In genomic region chr6:2565499-2565898, GRCh38 we compare ENCODE assay signal across 22 cellular contexts.
DNase-seq lines count a peak whose midpoint lies in the region; ATAC-seq, FAIRE-seq and TF ChIP-seq lines count a peak whose summit lies in the region.
"Had no signal": no experiment of that assay in that cellular context is flagged by ENCODE, and none has a peak within 500 bp of the region (broad histone marks: within the 10 kb centered on the region; RNA-seq: fewer than 3 reads in every experiment).

No MANE protein-coding gene starts in this region.

- TF ChIP-seq POLR2A in GM12891 (IDR thresholded peaks at IDR 0.05; ENCODE audit: low read depth, low read length): no peak

- BruUV-seq in PC-3 (replicated peaks; lab: Mats Ljungman, UMichigan): no TSS peak

- H3K36me3 ChIP-seq in PC-3 (ENCODE audit: low read depth, low read length) (no peaks in the 10 kb centered on the region), hepatocyte (replicated peaks; ENCODE audit: insufficient read depth, low read depth) (no peaks in the 10 kb centered on the region)
- H3K36me3 ChIP-seq: BLaER1 had no signal

- no peaks in the 10 kb centered on the region for H3F3A ChIP-seq in PC-3 (ENCODE audit: low read length, unreplicated experiment)

- H3K9me2 ChIP-seq in PC-3 (replicated peaks; ENCODE audit: low read length): no peaks in the 10 kb centered on the region
- H3K9me2 ChIP-seq in hepatocyte (replicated peaks; ENCODE audit: insufficient read depth): no peaks in the 10 kb centered on the region

- H3K4me1 Mint-ChIP-seq in T-helper 2 cell treated with Interferon-gamma antibody and Interleukin-4, amounts not matched to agents 5 μg/mL and 100 μg/mL, for 36 hours (ENCODE audit: low read depth): peaks cover 13% of the 10 kb centered on the region

- no peaks in the 10 kb centered on the region for H4K20me1 ChIP-seq in PC-3 (ENCODE audit: low read length)
- no peaks in the 10 kb centered on the region for H4K20me1 ChIP-seq in hepatocyte (ENCODE audit: insufficient read depth, poor library complexity, severe bottlenecking)
- H4K20me1 ChIP-seq: BLaER1 had no signal

- H3K36me3 Mint-ChIP-seq in T-helper 2 cell treated with Interferon-gamma antibody and Interleukin-4, amounts not matched to agents 5 μg/mL and 100 μg/mL, for 36 hours (ENCODE audit: low read depth): no peaks in the 10 kb centered on the region
- H3K36me3 Mint-ChIP-seq: CD4-positive, CD25-positive, alpha-beta regulatory T cell; CD8-positive, alpha-beta T cell had no signal

- no peak overlapping the region for H3K9ac ChIP-seq in PC-3 (ENCODE audit: low read length)
- H3K9ac ChIP-seq: BLaER1 had no signal

- peak; percentile 35 for FAIRE-seq in GM12891 (lab: Jason Lieb, UNC)
- FAIRE-seq: A204.1, GM19239 had no signal

- intact Hi-C loops in PC-3 (cut with micrococcal nuclease): no loop called here

- TF ChIP-seq CTCF in PC-3 (conservative IDR thresholded peaks at IDR 0.05; ENCODE audit: low read depth, low read length) (no peak), hepatocyte (IDR thresholded peaks at IDR 0.05; ENCODE audit: poor library complexity) (no peak)

- H3K4me3 ChIP-seq in PC-3 (ENCODE audit: low read length) (no peak overlapping the region), hepatocyte (no peak overlapping the region)
- H3K4me3 ChIP-seq: BLaER1, GM23338 had no signal

- H2AFZ ChIP-seq in PC-3 (ENCODE audit: low read length) (no peak overlapping the region), hepatocyte (no peak overlapping the region)
- H2AFZ ChIP-seq: GM23338 had no signal

- H3K79me2 ChIP-seq in PC-3 (ENCODE audit: low read length) (no peaks in the 10 kb centered on the region), hepatocyte (no peaks in the 10 kb centered on the region)

- POLR2A ChIA-PET in PC-3 (lab: Charles Lee; ENCODE audit: unreplicated experiment): no interaction called here

- no peaks in the 10 kb centered on the region for H3K9me3 Mint-ChIP-seq in T-helper 2 cell treated with Interferon-gamma antibody and Interleukin-4, amounts not matched to agents 5 μg/mL and 100 μg/mL, for 36 hours

- peak; percentile 94 for ATAC-seq in PC-3
- no peak for ATAC-seq in HG03280 (IDR thresholded peaks at IDR 0.05; ENCODE audit: unreplicated experiment)
- ATAC-seq: CD8-positive, alpha-beta T cell; GM23338; HCT116 had no signal

- H3K27me3 Mint-ChIP-seq in T-helper 2 cell treated with Interferon-gamma antibody and Interleukin-4, amounts not matched to agents 5 μg/mL and 100 μg/mL, for 36 hours (ENCODE audit: low read depth): peaks cover 77% of the 10 kb centered on the region

- WGBS in hepatocyte (ENCODE audit: low lambda C conversion rate, missing lambda C conversion rate): 50% methylated on average over 5 of the region's 5 CpGs

- no peak overlapping the region for H3K4me2 ChIP-seq in PC-3 (ENCODE audit: low read length)
- H3K4me2 ChIP-seq in hepatocyte: no peak overlapping the region
- H3K4me2 ChIP-seq: BLaER1, GM23338 had no signal

- no peak overlapping the region for H3K4me3 Mint-ChIP-seq in T-helper 2 cell treated with Interferon-gamma antibody and Interleukin-4, amounts not matched to agents 5 μg/mL and 100 μg/mL, for 36 hours
- H3K4me3 Mint-ChIP-seq: B cell; CD4-positive, CD25-positive, alpha-beta regulatory T cell; CD8-positive, alpha-beta T cell; GM23338; H9 had no signal

- H3K27ac Mint-ChIP-seq in T-helper 2 cell treated with Interferon-gamma antibody and Interleukin-4, amounts not matched to agents 5 μg/mL and 100 μg/mL, for 36 hours: no peak overlapping the region
- H3K27ac Mint-ChIP-seq: B cell; CD4-positive, CD25-positive, alpha-beta regulatory T cell; CD8-positive, alpha-beta T cell; GM23338; H9 had no signal

- H3K4me1 ChIP-seq in PC-3 (ENCODE audit: insufficient read depth, low read length) (peaks cover 20% of the 10 kb centered on the region), hepatocyte (ENCODE audit: insufficient read depth) (peaks cover 22% of the 10 kb centered on the region)
- H3K4me1 ChIP-seq: BLaER1 had no signal

- H3K27ac ChIP-seq in PC-3 (ENCODE audit: low read length): 0 out of 2 replicates have a peak overlapping the region, but pooled peaks have one; percentile 28
- H3K27ac ChIP-seq in hepatocyte: peak overlapping the region; percentile 52
- H3K27ac ChIP-seq: 22Rv1, BLaER1, C4-2B had no signal

- DNase-seq in DMS53 (lab: John Stamatoyannopoulos, UW) (peak; percentile 24), DMS53 treated with DMSO at 0.1 percent for 48 hours (lab: John Stamatoyannopoulos, UW; ENCODE audit: unreplicated experiment) (no peak), GM12891 (ENCODE audit: insufficient read length, low spot score) (no peak), PC-3 (peak; percentile 55), hepatocyte (ENCODE audit: low spot score) (no peak), GDM1 (lab: John Stamatoyannopoulos, UW) (no peak)
- DNase-seq in T-helper 2 cell treated with Interferon-gamma antibody and Interleukin-4, amounts not matched to agents 5 μg/mL and 100 μg/mL, for 36 hours (ENCODE audit: low spot score): no peak
- DNase-seq: Caco-2; CD4-positive, CD25-positive, alpha-beta regulatory T cell; CD8-positive, alpha-beta T cell; DMS153; DMS79 treated with DMSO at 0.1 percent for 48 hours; H9 had no signal

- H3K9me3 ChIP-seq in PC-3 (ENCODE audit: low read length): no peaks in the 10 kb centered on the region
- no peaks in the 10 kb centered on the region for H3K9me3 ChIP-seq in hepatocyte (ENCODE audit: low read depth)

- CTCF ChIA-PET in PC-3 (lab: Charles Lee): no interaction called here

- H3K27me3 ChIP-seq in PC-3 (ENCODE audit: low read length): no peaks in the 10 kb centered on the region
- H3K27me3 ChIP-seq in hepatocyte: no peaks in the 10 kb centered on the region
- H3K27me3 ChIP-seq: BLaER1 had no signal

TF ChIP-seq in GM12891, 5 proteins besides CTCF, POLR2A, EP300 and RAD21:
- no peak for TF ChIP-seq PAX5 (IDR thresholded peaks at IDR 0.05; ENCODE audit: insufficient read depth, low read length, severe bottlenecking)
- no peak for TF ChIP-seq TAF1 (IDR thresholded peaks at IDR 0.05; ENCODE audit: low read depth, low read length)
- TF ChIP-seq SPI1 (IDR thresholded peaks at IDR 0.05; ENCODE audit: low read depth, low read length): no peak
- no peak for TF ChIP-seq POLR2AphosphoS5 (IDR thresholded peaks at IDR 0.05; ENCODE audit: low read depth, low read length)
- no peak for TF ChIP-seq POU2F2 (IDR thresholded peaks at IDR 0.05; ENCODE audit: low read depth, low read length)

Comparison
In these comparisons a context has a peak if more than half of its experiments do, and no peak if none do; other contexts are left out.
1. DNase-seq: peak in DMS53 (single experiment) and PC-3 (single experiment); none in DMS53 treated with DMSO at 0.1 percent for 48 hours (single experiment), GM12891 (single experiment), hepatocyte (single experiment), T-helper 2 cell treated with Interferon-gamma antibody and Interleukin-4, amounts not matched to agents 5 μg/mL and 100 μg/mL, for 36 hours (single experiment) and GDM1 (single experiment).